In genomic region chr10:31194986-31195385, GRCh38 we compare ENCODE assay signal across 13 cellular contexts.
"Had no signal": no experiment of that assay in that cellular context is flagged by ENCODE, and none has a peak within 500 bp of the region (broad histone marks: within the 10 kb centered on the region; RNA-seq: fewer than 3 reads in every experiment).

No MANE protein-coding gene starts in this region.

- H3K36me3 ChIP-seq: cardiac muscle cell, esophagus squamous epithelium, left lung, ovary had no signal

- H3K9me3 Mint-ChIP-seq: activated CD4-positive, alpha-beta memory T cell treated with anti-CD3 and anti-CD28 coated beads for 36 hours; activated T-cell treated with anti-CD3 and anti-CD28 coated beads, Interleukin-2, amount 50 U/mL, for 4 hours; nephron progenitor cell had no signal

- H3K4me3 Mint-ChIP-seq: activated CD4-positive, alpha-beta memory T cell treated with anti-CD3 and anti-CD28 coated beads for 36 hours; activated naive CD8-positive, alpha-beta T cell; activated T-cell treated with anti-CD3 and anti-CD28 coated beads, Interleukin-2, amount 50 U/mL, for 4 hours; nephron progenitor cell had no signal

- H3K27me3 ChIP-seq: cardiac muscle cell, esophagus squamous epithelium, left lung, ovary had no signal

- H3K9me3 ChIP-seq: esophagus squamous epithelium, left lung, ovary had no signal

- H3K36me3 Mint-ChIP-seq: activated CD4-positive, alpha-beta memory T cell treated with anti-CD3 and anti-CD28 coated beads for 36 hours; activated naive CD8-positive, alpha-beta T cell had no signal

- H3K4me1 ChIP-seq: esophagus squamous epithelium, foreskin keratinocyte, left lung had no signal

- H3K27ac Mint-ChIP-seq: activated CD4-positive, alpha-beta memory T cell treated with anti-CD3 and anti-CD28 coated beads for 36 hours; activated naive CD8-positive, alpha-beta T cell; nephron progenitor cell had no signal

- H3K4me3 ChIP-seq: cardiac muscle cell, esophagus squamous epithelium, left lung, ovary had no signal

- ATAC-seq: activated T-cell treated with anti-CD3 and anti-CD28 coated beads, Interleukin-2, amount 50 U/mL, for 4 hours; foreskin keratinocyte; left lung had no signal

- H3K27ac ChIP-seq: cardiac muscle cell, esophagus squamous epithelium, foreskin keratinocyte, left lung, ovary had no signal

- H3K27me3 Mint-ChIP-seq: activated CD4-positive, alpha-beta memory T cell treated with anti-CD3 and anti-CD28 coated beads for 36 hours; activated naive CD8-positive, alpha-beta T cell had no signal

- DNase-seq: activated CD4-positive, alpha-beta memory T cell treated with anti-CD3 and anti-CD28 coated beads for 36 hours; activated gamma-delta T cell; activated T-cell treated with anti-CD3 and anti-CD28 coated beads, Interleukin-2, amount 50 U/mL, for 4 hours; amygdala; esophagus squamous epithelium; foreskin keratinocyte; left lung; nephron progenitor cell; ovary; stimulated activated CD4-positive, alpha-beta T cell treated with anti-CD3 and anti-CD28 coated beads, Interleukin-15, amount 100 ng/mL, for 24 hours; T-helper 9 cell had no signal

- H3K4me1 Mint-ChIP-seq: nephron progenitor cell had no signal
